11 cellular contexts compared by ENCODE assay signal in genomic region chr3:127800508-127800907, GRCh38. TPM values are rescaled to one million over a fixed set of nuclear protein-coding genes. Genes with fewer than 3 reads are reported as not detected.
DNase-seq lines count a peak whose midpoint lies in the region; ATAC-seq and TF ChIP-seq lines count a peak whose summit lies in the region.
"Had no signal": no experiment of that assay in that cellular context is flagged by ENCODE, and none has a peak within 500 bp of the region (broad histone marks: within the 10 kb centered on the region; RNA-seq: fewer than 3 reads in every experiment).

No MANE protein-coding gene starts in this region.

- H3K36me3 ChIP-seq in GM23338 (ENCODE audit: insufficient read depth) (no peaks in the 10 kb centered on the region), SJSA1 (peaks cover 20% of the 10 kb centered on the region), ovary (no peaks in the 10 kb centered on the region)

- no peaks in the 10 kb centered on the region for H3K27me3 Mint-ChIP-seq in GM23338 (ENCODE audit: insufficient read depth, low read depth, poor library complexity)
- no peaks in the 10 kb centered on the region for H3K27me3 Mint-ChIP-seq in immature natural killer cell (ENCODE audit: low read depth in 3 of 3)

- H3K36me3 Mint-ChIP-seq in GM23338 (ENCODE audit: low read depth) (no peaks in the 10 kb centered on the region), immature natural killer cell (no peaks in the 10 kb centered on the region)

- H3F3A ChIP-seq in GM23338 (replicated peaks; ENCODE audit: low read depth) = no peaks in the 10 kb centered on the region

- no peak overlapping the region for H3K4me3 ChIP-seq in GM23338
- no peak overlapping the region for H3K4me3 ChIP-seq in SJSA1
- H3K4me3 ChIP-seq in ovary = no peak overlapping the region
- H3K4me3 ChIP-seq: coronary artery, upper lobe of left lung had no signal

- no peak overlapping the region for H3K4me3 Mint-ChIP-seq in GM23338
- H3K4me3 Mint-ChIP-seq in immature natural killer cell = peak overlapping the region; percentile 33 to 65 (median 59)
- H3K4me3 Mint-ChIP-seq: neural crest cell had no signal

- no peaks in the 10 kb centered on the region for H3K27me3 ChIP-seq in GM23338 (ENCODE audit: insufficient read depth)
- H3K27me3 ChIP-seq in SJSA1 (replicated peaks) = no peaks in the 10 kb centered on the region
- H3K27me3 ChIP-seq in ovary = no peaks in the 10 kb centered on the region
- H3K27me3 ChIP-seq: upper lobe of left lung had no signal

- TF ChIP-seq POLR2A in ovary (IDR thresholded peaks at IDR 0.05) = no peak

- no peaks in the 10 kb centered on the region for H3K9me3 Mint-ChIP-seq in GM23338
- no peaks in the 10 kb centered on the region for H3K9me3 Mint-ChIP-seq in immature natural killer cell
- H3K9me3 Mint-ChIP-seq: neural crest cell had no signal

- intact Hi-C loops in ovary (cut with DNase I) = no loop called here

- TF ChIP-seq CTCF in GM23338 (conservative IDR thresholded peaks at IDR 0.05; ENCODE audit: low read depth in 2 of 2) = no peak
- TF ChIP-seq CTCF in ovary (IDR thresholded peaks at IDR 0.05) = no peak

- no peaks in the 10 kb centered on the region for H3K9me2 ChIP-seq in GM23338 (ENCODE audit: insufficient read depth)

- DNase-seq in GF-D8 (lab: John Stamatoyannopoulos, UW) (peak; percentile 87), GM23338 (ENCODE audit: low spot score) (no peak), SJSA1 (ENCODE audit: low read depth in 1 of 2, low spot score in 2 of 2) (peak in 1 of 2 experiments; percentile 15), immature natural killer cell (peak; percentile 21 to 30 (median 27)), SK-N-DZ (ENCODE audit: low spot score) (no peak), iPS-NIHi11 (ENCODE audit: low spot score) (no peak), AG08396 (ENCODE audit: low spot score) (no peak), ovary (no peak)

- no peaks in the 10 kb centered on the region for H4K20me1 ChIP-seq in GM23338 (replicated peaks; ENCODE audit: insufficient read depth)

- ATAC-seq in GM23338 = peak; percentile 38; the same call in 1 of the 3 replicates

- H3K27ac Mint-ChIP-seq in GM23338 (no peak overlapping the region), immature natural killer cell (peak overlapping the region; percentile 27 to 88 (median 78))

- TF ChIP-seq EP300 in ovary (IDR thresholded peaks at IDR 0.05) = no peak

- no peaks in the 10 kb centered on the region for H3K79me2 ChIP-seq in GM23338 (replicated peaks; ENCODE audit: insufficient read depth)

- H3K4me1 ChIP-seq in GM23338 (ENCODE audit: insufficient read depth) = no peaks in the 10 kb centered on the region
- H3K4me1 ChIP-seq in SJSA1 (replicated peaks) = peaks cover 43% of the 10 kb centered on the region
- no peaks in the 10 kb centered on the region for H3K4me1 ChIP-seq in ovary (ENCODE audit: insufficient read depth)

- H3K9me3 ChIP-seq in SJSA1 (replicated peaks) = no peaks in the 10 kb centered on the region
- no peaks in the 10 kb centered on the region for H3K9me3 ChIP-seq in ovary
- H3K9me3 ChIP-seq: upper lobe of left lung had no signal

- no peak overlapping the region for H2AFZ ChIP-seq in GM23338

- H3K4me1 Mint-ChIP-seq in GM23338 = peaks cover 3% of the 10 kb centered on the region; the same call in 2 of the 3 replicates
- H3K4me1 Mint-ChIP-seq in immature natural killer cell = peaks cover 8 to 17% of the 10 kb centered on the region in 2 donors

- WGBS in ovary, 3 donors = 76 to 83% (median 80%) methylated on average over 2 of the region's 2 CpGs

- no peak overlapping the region for H3K4me2 ChIP-seq in GM23338

- H3K27ac ChIP-seq in GM23338 (ENCODE audit: low read depth) = no peak overlapping the region
- H3K27ac ChIP-seq in SJSA1 = peak overlapping the region; percentile 78
- H3K27ac ChIP-seq in ovary = no peak overlapping the region
- H3K27ac ChIP-seq: coronary artery, upper lobe of left lung had no signal

TF ChIP-seq in GM23338, 12 proteins besides CTCF, POLR2A, EP300 and RAD21:
- TF ChIP-seq ETS1 (IDR thresholded peaks at IDR 0.05) = no peak
- TF ChIP-seq EZH2phosphoT487 (IDR thresholded peaks at IDR 0.05; ENCODE audit: unreplicated experiment) = no peak
- no peak for TF ChIP-seq ZNF462 (CRISPR knock-in tag; IDR thresholded peaks at IDR 0.05)
- no peak for TF ChIP-seq NANOG (IDR thresholded peaks at IDR 0.05; ENCODE audit: borderline replicate concordance)
- TF ChIP-seq CREB1 (CRISPR knock-in tag; IDR thresholded peaks at IDR 0.05; ENCODE audit: low read depth) = no peak
- no peak for TF ChIP-seq EZH2 (IDR thresholded peaks at IDR 0.05; ENCODE audit: low read depth, unreplicated experiment)
TF ChIP-seq in GM23338: peak in this region for 0.

RNA-seq across cellular contexts. Expression of gene MGLL, which starts 21.8 kb away (rescaled TPM):
- total RNA-seq in GM23338 (2014; rRNA removed; shearing (Covaris generic)) = 0.62 and 0.83 TPM in 2 replicates
- polyA plus RNA-seq in GM23338 (2016; fragmentation: Nextera tagmentation; extraction: Ambion mirVana) = 0.71 and 1.3 TPM in 2 replicates
- total RNA-seq in SJSA1 (2014; rRNA removed; shearing (Covaris generic)) = 31.9 and 47.7 TPM in 2 replicates
- 1 to 10 TPM; 2.6 to 3.6 (median 2.6) TPM for polyA plus RNA-seq in immature natural killer cell
- not detected in 2 replicates for polyA plus RNA-seq in SK-N-DZ (2014; cell fraction: cytosol; rRNA removed)
- polyA plus RNA-seq in SK-N-DZ (2014; cell fraction: nucleus; rRNA removed) = not detected in 2 replicates
- total RNA-seq in ovary = 10 to 100 TPM in 4 of 7 donors, 1 to 10 TPM in 3; 4.5 to 22.4 (median 13.3) TPM
- polyA plus RNA-seq in ovary = 10 to 100 TPM in 1 of 2 donors, 1 to 10 TPM in 1; 6.7 to 14.0 TPM

Comparison
In these comparisons a context has a peak if more than half of its experiments do, and no peak if none do; other contexts are left out.
1. DNase-seq: peak in GF-D8 (single experiment) and immature natural killer cell (3 of 3); none in GM23338 (single experiment), SK-N-DZ (single experiment), iPS-NIHi11 (single experiment), AG08396 (single experiment) and ovary (0 of 5).